8 cellular contexts compared by ENCODE assay signal in the genomic region with DNA sequence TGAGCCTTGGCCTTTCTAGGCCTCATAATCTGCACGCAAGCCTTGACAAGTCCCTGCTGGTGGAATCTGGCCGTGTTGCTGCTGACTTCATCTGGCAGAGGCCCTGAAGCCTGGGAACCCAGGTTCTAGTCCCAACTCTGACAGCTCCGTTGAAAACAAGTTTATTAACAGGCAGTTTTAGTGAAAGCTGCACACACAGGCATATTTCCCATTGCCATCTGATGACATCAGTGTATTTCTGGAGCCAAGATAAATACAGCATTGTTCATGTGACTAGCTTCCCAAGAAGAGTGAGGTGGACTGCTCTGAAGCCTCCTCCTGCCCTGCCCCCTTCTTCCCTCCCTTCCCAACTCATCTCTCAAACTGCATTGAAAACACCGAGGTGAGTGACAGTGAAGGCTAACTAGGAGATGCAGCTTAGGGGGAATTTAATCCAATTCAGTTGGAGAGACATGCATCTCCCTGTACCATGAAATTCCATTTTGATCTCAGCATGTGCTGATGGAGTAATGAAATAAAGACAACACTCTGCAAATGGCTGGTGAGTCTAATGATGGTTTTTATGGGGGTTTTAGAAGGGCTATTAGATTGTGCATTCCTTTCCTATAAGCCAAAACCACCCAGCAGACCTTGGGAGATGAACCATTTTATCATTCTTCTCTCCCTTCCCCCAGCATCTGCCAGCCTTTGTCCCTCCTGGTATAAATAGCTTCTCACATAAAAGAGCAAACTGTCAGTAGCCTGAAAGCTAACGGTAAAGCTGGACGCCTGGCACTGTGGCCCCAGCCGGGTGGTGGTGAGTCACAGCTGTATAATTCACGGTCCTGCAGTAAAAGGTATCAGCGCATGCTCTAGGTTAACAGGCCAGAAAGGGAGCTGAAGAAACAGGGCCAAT. TPM values are rescaled to one million over a fixed set of nuclear protein-coding genes. Genes with fewer than 3 reads are reported as not detected.
A peak's percentile ranks its signal among the peaks of the same experiment; 100 is the strongest.
DNase-seq lines count a peak whose midpoint lies in the region; ATAC-seq, FAIRE-seq and TF ChIP-seq lines count a peak whose summit lies in the region.

No MANE protein-coding gene starts in this region.

- no peaks in the 10 kb centered on the region for H3K36me3 ChIP-seq in ascending aorta

- intact Hi-C loops in ascending aorta (cut with DNase I), result loop anchor here (2.0 kb wide), 2 partner anchors 33 to 79 kb away; no protein-coding TSS in a partner anchor

- H3K27me3 ChIP-seq in ascending aorta, result no peaks in the 10 kb centered on the region

- H3K27ac ChIP-seq in ascending aorta (peak overlapping the region; percentile 50 to 76), skin epidermis (peak overlapping the region in 17 of 21 experiments; percentile 3 to 72 (median 39))

- H3K4me1 ChIP-seq in ascending aorta, result peaks cover 10 to 43% of the 10 kb centered on the region in 2 donors

- no peak for ATAC-seq in GM19351 (IDR thresholded peaks at IDR 0.05; ENCODE audit: unreplicated experiment)
- no peak for ATAC-seq in HG02678 (IDR thresholded peaks at IDR 0.05; ENCODE audit: unreplicated experiment)

- FAIRE-seq in HTR-8/SVneo (lab: Jason Lieb, UNC), result peak; percentile 97

- TF ChIP-seq CTCF in ascending aorta (IDR thresholded peaks at IDR 0.05), result no peak

- no peak overlapping the region for H3K4me3 ChIP-seq in ascending aorta
- H3K4me3 ChIP-seq in skin epidermis, result no peak overlapping the region

- DNase-seq in HTR-8/SVneo (ENCODE audit: insufficient read length, low spot score) (peak; percentile 80), ascending aorta (ENCODE audit: low spot score in 2 of 2) (peak; percentile 35 to 80), inferior parietal cortex (ENCODE audit: extremely low spot score) (peak; percentile 38), NK-92 (lab: John Stamatoyannopoulos, UW; ENCODE audit: unreplicated experiment) (no peak), ecto neural progenitor cell (ENCODE audit: low spot score) (no peak)

- H3K9me3 ChIP-seq in ascending aorta, result no peaks in the 10 kb centered on the region

RNA-seq across cellular contexts. Expression of a gene that starts 38.0 kb away (rescaled TPM):
- total RNA-seq in ascending aorta, result 24.7 TPM

Comparison
In these comparisons a context has a peak if more than half of its experiments do, and no peak if none do; other contexts are left out.
1. DNase-seq: peak in HTR-8/SVneo (single experiment), ascending aorta (2 of 2) and inferior parietal cortex (single experiment); none in NK-92 (single experiment) and ecto neural progenitor cell (single experiment).